23 cellular contexts compared by ENCODE assay signal in the genomic region with DNA sequence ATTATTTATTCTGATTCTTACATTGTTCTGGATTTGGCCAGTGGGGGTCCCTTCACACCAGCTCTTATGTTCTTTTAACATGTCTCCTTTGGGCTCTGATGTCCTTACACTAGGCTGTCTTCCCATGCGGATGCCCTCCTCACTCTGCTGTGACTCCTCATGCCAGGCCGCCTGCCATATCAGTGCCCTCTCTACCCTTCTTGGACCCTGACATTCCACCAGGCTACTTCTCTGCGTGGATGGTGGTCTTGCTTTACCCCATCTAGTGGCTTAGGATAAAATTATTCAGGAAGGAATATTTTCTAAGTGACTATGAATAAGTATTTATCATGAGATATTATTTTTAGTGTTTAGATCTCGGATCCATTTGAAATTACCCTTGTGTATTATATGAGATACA. TPM values are rescaled to one million over a fixed set of nuclear protein-coding genes. Genes with fewer than 3 reads are reported as not detected.
DNase-seq lines count a peak whose midpoint lies in the region; ATAC-seq and TF ChIP-seq lines count a peak whose summit lies in the region.
"Had no signal": no experiment of that assay in that cellular context is flagged by ENCODE, and none has a peak within 500 bp of the region (broad histone marks: within the 10 kb centered on the region; RNA-seq: fewer than 3 reads in every experiment).

No MANE protein-coding gene starts in this region.

- POLR2A ChIA-PET in AG04450 (lab: Yijun Ruan, JAX) = no interaction called here
- POLR2A ChIA-PET in HCT116 (lab: Charles Lee) = no interaction called here

- H3K4me1 ChIP-seq in HCT116 (ENCODE audit: control insufficient read depth in 1 of 2, insufficient read depth in 2 of 2, low read length in 2 of 2) = no peaks in the 10 kb centered on the region
- no peaks in the 10 kb centered on the region for H3K4me1 ChIP-seq in smooth muscle cell (ENCODE audit: low read depth)
- H3K4me1 ChIP-seq: adrenal gland had no signal

- ATAC-seq in HCT116 (no peak), memory B cell (ENCODE audit: low read depth) (no peak), GM21381 (IDR thresholded peaks at IDR 0.05; ENCODE audit: unreplicated experiment) (no peak)

- TF ChIP-seq POLR2A in HCT116 (IDR thresholded peaks at IDR 0.05; ENCODE audit: borderline replicate concordance, extremely low read depth, insufficient read depth, insufficient read length) = no peak

- TF ChIP-seq CTCF in AG04450 (IDR thresholded peaks at IDR 0.05; ENCODE audit: low read depth, low read length) (peak; percentile 31; the same call in 1 of the 2 replicates), HCT116 (IDR thresholded peaks at IDR 0.05 in 2 of 3, conservative IDR thresholded peaks at IDR 0.05 in 1 of 3; ENCODE audit: borderline replicate concordance in 1 of 3, insufficient read depth in 1 of 3, low read depth in 2 of 3, low read length in 2 of 3) (peak in 2 of 3 experiments; percentile 15 to 34; a peak in 5 of 6 replicates), WERI-Rb-1 (IDR thresholded peaks at IDR 0.05; ENCODE audit: low read depth, low read length) (0 out of 2 replicates have a peak, but pooled peaks have one; percentile 11), smooth muscle cell (IDR thresholded peaks at IDR 0.05; ENCODE audit: borderline replicate concordance, insufficient read depth, poor library complexity, severe bottlenecking) (no peak)

- H3F3A ChIP-seq in smooth muscle cell (ENCODE audit: low read depth) = no peaks in the 10 kb centered on the region

- H3K9ac ChIP-seq in HCT116 (ENCODE audit: low read length) (no peak overlapping the region), smooth muscle cell (ENCODE audit: low read depth) (no peak overlapping the region)

- intact Hi-C loops in HCT116 (cut with micrococcal nuclease) = no loop called here

- no peaks in the 10 kb centered on the region for H3K4me1 Mint-ChIP-seq in memory B cell
- H3K4me1 Mint-ChIP-seq: mesothelial cell of epicardium, neural crest cell had no signal

- H2AFZ ChIP-seq in HCT116 (ENCODE audit: low read depth, low read length, poor library complexity, severe bottlenecking) (no peak overlapping the region), smooth muscle cell (ENCODE audit: low read depth) (no peak overlapping the region)

- no peaks in the 10 kb centered on the region for H3K9me2 ChIP-seq in HCT116 (ENCODE audit: insufficient read depth)

- H3K4me3 ChIP-seq in AG04450 (ENCODE audit: low read depth, low read length) = no peak overlapping the region
- H3K4me3 ChIP-seq in HCT116 (replicated peaks in 1 of 2; ENCODE audit: low read depth in 1 of 2, low read length in 2 of 2) = no peak overlapping the region
- no peak overlapping the region for H3K4me3 ChIP-seq in WERI-Rb-1 (ENCODE audit: low read depth, low read length)
- H3K4me3 ChIP-seq in smooth muscle cell = no peak overlapping the region
- H3K4me3 ChIP-seq: adrenal gland, esophagus muscularis mucosa had no signal

- no peak for DNase-seq in AG04450 (ENCODE audit: low read depth, low spot score)
- no peak for DNase-seq in HCT116 (ENCODE audit: low read depth, low spot score)
- DNase-seq in WERI-Rb-1 = no peak
- DNase-seq in memory B cell (ENCODE audit: low spot score in 2 of 2) = no peak
- no peak for DNase-seq in activated CD4-positive, alpha-beta T cell treated with anti-CD3 and anti-CD28 coated beads, Interleukin-2, amount 50 U/mL, for 4 hours
- DNase-seq in activated effector memory CD4-positive, alpha-beta T cell treated with anti-CD3 and anti-CD28 coated beads, Interleukin-2, amount 50 U/mL, for 16 hours = no peak
- no peak for DNase-seq in smooth muscle cell (lab: John Stamatoyannopoulos, UW; ENCODE audit: unreplicated experiment)
- DNase-seq: ACHN; activated CD4-positive, alpha-beta T cell treated with anti-CD3 and anti-CD28 coated beads for 48 hours; activated gamma-delta T cell treated with Interleukin-2 at 50 U/mL for 16 hours; adrenal gland; CD8-positive, alpha-beta memory T cell; central memory CD4-positive, alpha-beta T cell; DMS79; NCI-H1436; NCI-H82; RPMI8226; stimulated activated CD4-positive, alpha-beta T cell treated with anti-CD3 and anti-CD28 coated beads, Interleukin-12 subunit alpha, Interleukin-12 subunit beta, amount 100 ng/mL, for 4 hours; stimulated activated CD8-positive, alpha-beta memory T cell treated with anti-CD3 and anti-CD28 coated beads, Interleukin-4, amount 100 ng/mL, for 48 hours had no signal

- no peak overlapping the region for H3K27ac ChIP-seq in AG04450 (ENCODE audit: low read depth, low read length)
- H3K27ac ChIP-seq in HCT116 (ENCODE audit: low read depth, low read length) = no peak overlapping the region
- H3K27ac ChIP-seq in WERI-Rb-1 = no peak overlapping the region
- no peak overlapping the region for H3K27ac ChIP-seq in smooth muscle cell (ENCODE audit: low read depth)
- H3K27ac ChIP-seq: adrenal gland, esophagus muscularis mucosa had no signal

- H3K36me3 ChIP-seq in HCT116 (ENCODE audit: control insufficient read depth in 1 of 2, insufficient read depth in 2 of 2, low read length in 2 of 2) (peaks cover 0 to 10% of the 10 kb centered on the region in 2 experiments; a peak in 2 of 4 replicates), WERI-Rb-1 (peaks cover 54% of the 10 kb centered on the region), smooth muscle cell (ENCODE audit: low read depth) (no peaks in the 10 kb centered on the region)

- RAD21 ChIA-PET in HCT116 (lab: Charles Lee; ENCODE audit: low non-redundant PET in 1 of 2, low total read pairs in 2 of 2, uncharacterized antibody in 2 of 2, unreplicated experiment in 2 of 2) = no interaction called here

- CTCF ChIA-PET in AG04450 (lab: Charles Lee) = interaction anchor here (0.6 to 1.6 kb wide), 2 partner anchors 14 to 250 kb away, joined by 3 to 8 read pairs; no protein-coding TSS in a partner anchor
- CTCF ChIA-PET in HCT116 (lab: Charles Lee) = no interaction called here

- no peak overlapping the region for H3K4me2 ChIP-seq in HCT116 (ENCODE audit: low read length)
- H3K4me2 ChIP-seq in smooth muscle cell = no peak overlapping the region

- H3K9me3 Mint-ChIP-seq in memory B cell = no peaks in the 10 kb centered on the region
- H3K9me3 Mint-ChIP-seq: CD8-positive, alpha-beta memory T cell; mesothelial cell of epicardium; neural crest cell had no signal

- BruUV-seq in HCT116 (replicated peaks; lab: Mats Ljungman, UMichigan) = no TSS peak

- H3K4me3 Mint-ChIP-seq in memory B cell = no peak overlapping the region
- H3K4me3 Mint-ChIP-seq: CD8-positive, alpha-beta memory T cell; mesothelial cell of epicardium; neural crest cell had no signal

- H3K36me3 Mint-ChIP-seq in memory B cell = peaks cover 46% of the 10 kb centered on the region

- H3K9me3 ChIP-seq in AG04450 (ENCODE audit: control insufficient read depth, insufficient read depth, low read length) (no peaks in the 10 kb centered on the region), HCT116 (ENCODE audit: control insufficient read depth in 1 of 2, insufficient read depth in 1 of 2, low read depth in 1 of 2, low read length in 2 of 2) (no peaks in the 10 kb centered on the region), WERI-Rb-1 (ENCODE audit: severe bottlenecking) (no peaks in the 10 kb centered on the region), smooth muscle cell (replicated peaks; ENCODE audit: low read depth) (no peaks in the 10 kb centered on the region)
- H3K9me3 ChIP-seq: adrenal gland, esophagus muscularis mucosa had no signal

- no peaks in the 10 kb centered on the region for H3K27me3 Mint-ChIP-seq in memory B cell
- H3K27me3 Mint-ChIP-seq: CD8-positive, alpha-beta memory T cell had no signal

- H3K27me3 ChIP-seq in AG04450 (ENCODE audit: control insufficient read depth, insufficient read depth, low read length) (no peaks in the 10 kb centered on the region), HCT116 (ENCODE audit: insufficient read depth, low read length) (no peaks in the 10 kb centered on the region), WERI-Rb-1 (ENCODE audit: insufficient read depth, low read depth, severe bottlenecking) (no peaks in the 10 kb centered on the region), smooth muscle cell (ENCODE audit: low read depth) (no peaks in the 10 kb centered on the region)
- H3K27me3 ChIP-seq: adrenal gland, esophagus muscularis mucosa had no signal

- peak overlapping the region; percentile 54 for H3K27ac Mint-ChIP-seq in memory B cell
- H3K27ac Mint-ChIP-seq: mesothelial cell of epicardium had no signal

- TF ChIP-seq RAD21 in HCT116 (IDR thresholded peaks at IDR 0.05; ENCODE audit: low read depth) = no peak

- WGBS in smooth muscle cell (ENCODE audit: low lambda C conversion rate) = 93% methylated on average over 4 of the region's 4 CpGs

- H3K79me2 ChIP-seq in HCT116 (ENCODE audit: insufficient read depth, low read length) (peaks cover 5% of the 10 kb centered on the region; the same call in 1 of the 2 replicates), smooth muscle cell (ENCODE audit: low read depth) (no peaks in the 10 kb centered on the region)

- H4K20me1 ChIP-seq in HCT116 (ENCODE audit: insufficient read depth) (no peaks in the 10 kb centered on the region), smooth muscle cell (ENCODE audit: low read depth) (no peaks in the 10 kb centered on the region)

TF ChIP-seq in HCT116, 20 proteins besides CTCF, POLR2A, EP300 and RAD21 (continues in another document):
- no peak for TF ChIP-seq EGR1 (IDR thresholded peaks at IDR 0.05; ENCODE audit: low read depth)
- TF ChIP-seq EZH2 (IDR thresholded peaks at IDR 0.05) = no peak

RNA-seq across cellular contexts. Expression of a gene that starts 21.2 kb away (rescaled TPM):
- polyA plus RNA-seq in AG04450 (2011; rRNA removed) (27.2 and 33.6 TPM in 2 replicates), smooth muscle cell (7.8 and 9.3 TPM in 2 replicates)
- 17.9 and 25.7 TPM in 2 replicates for polyA minus RNA-seq in AG04450 (2011; rRNA and poly(A)+ RNA removed)
- total RNA-seq in HCT116 (2021; ENCODE audit: unreplicated experiment) (20.9 TPM), smooth muscle cell (22.9 and 25.5 TPM in 2 replicates)
- polyA plus RNA-seq in HCT116 (2012) = 14.7 and 16.4 TPM in 2 replicates

RNA-seq across cellular contexts. Expression of a gene that starts 37.8 kb away (rescaled TPM):
- polyA plus RNA-seq in AG04450 (2011; rRNA removed) (34.9 and 41.1 TPM in 2 replicates), smooth muscle cell (39.2 and 41.8 TPM in 2 replicates)
- polyA minus RNA-seq in AG04450 (2011; rRNA and poly(A)+ RNA removed) = 6.3 and 13.0 TPM in 2 replicates
- total RNA-seq in HCT116 (2021; ENCODE audit: unreplicated experiment) (31.6 TPM), smooth muscle cell (39.3 and 45.7 TPM in 2 replicates)
- polyA plus RNA-seq in HCT116 (2012) = 24.2 and 28.3 TPM in 2 replicates
